2 cellular contexts compared by ENCODE assay signal in genomic region chr4:145776208-145776607, GRCh38.
TF ChIP-seq lines count a peak whose summit lies in the region.

No MANE protein-coding gene starts in this region.

TF ChIP-seq in GM23338, 12 proteins besides CTCF, POLR2A, EP300 and RAD21 (continued from another document):
- TF ChIP-seq REST (IDR thresholded peaks at IDR 0.05; ENCODE audit: unreplicated experiment) (no peak), ETS1 (IDR thresholded peaks at IDR 0.05) (no peak)

TF ChIP-seq in WTC11, 78 proteins besides CTCF, POLR2A, EP300 and RAD21 (continued from another document):
- TF ChIP-seq PRDM15 (CRISPR knock-in tag; IDR thresholded peaks at IDR 0.05) = no peak
- no peak for TF ChIP-seq NFYB (CRISPR knock-in tag; conservative IDR thresholded peaks at IDR 0.05; ENCODE audit: low read depth)
- TF ChIP-seq SMAD4 (CRISPR knock-in tag; IDR thresholded peaks at IDR 0.05) = no peak
- TF ChIP-seq OVOL2 (CRISPR knock-in tag; IDR thresholded peaks at IDR 0.05; ENCODE audit: borderline replicate concordance) = no peak
